In genomic region chr2:205883026-205883425, GRCh38 we compare ENCODE assay signal across 23 cellular contexts.
"Had no signal": no experiment of that assay in that cellular context is flagged by ENCODE, and none has a peak within 500 bp of the region (broad histone marks: within the 10 kb centered on the region; RNA-seq: fewer than 3 reads in every experiment).

No MANE protein-coding gene starts in this region.

- ATAC-seq: activated T-cell treated with anti-CD3 and anti-CD28 coated beads, Interleukin-2, amount 50 U/mL, for 4 hours; PC-3 had no signal

- H3K4me3 ChIP-seq: MG63 had no signal

- DNase-seq: activated CD4-positive, alpha-beta T cell treated with anti-CD3 and anti-CD28 coated beads for 48 hours; activated CD4-positive, alpha-beta T cell treated with anti-CD3 and anti-CD28 coated beads, Interleukin-2, amount 50 U/mL, for 4 hours; activated CD4-positive, CD25-positive, alpha-beta regulatory T cell treated with anti-CD3 and anti-CD28 coated beads, Interleukin-2, amount 50 U/mL, for 72 hours; activated CD8-positive, alpha-beta memory T cell treated with anti-CD3 and anti-CD28 coated beads for 24 hours; activated gamma-delta T cell; activated naive CD4-positive, alpha-beta T cell treated with anti-CD3 and anti-CD28 coated beads for 36 hours; activated T-cell treated with anti-CD3 and anti-CD28 coated beads, Interleukin-2, amount 50 U/mL, for 4 hours; amygdala; MG63; MV-4-11; NCI-H1092 treated with DMSO at 0.1 percent for 48 hours; NCI-H1417 treated with DMSO at 0.1 percent for 48 hours; NCI-H1694; NCI-H2029; NCI-H2107; NCI-H510A treated with DMSO at 0.1 percent for 48 hours; NCI-H69; NK-92 treated with Interleukin-12 subunit alpha and Interleukin-12 subunit beta, amount 100 ng/mL, for 24 hours; PC-3; SHP77 treated with DMSO at 0.1 percent for 48 hours had no signal

- H3K36me3 ChIP-seq: MG63 had no signal

- H3K4me3 Mint-ChIP-seq: activated naive CD4-positive, alpha-beta T cell treated with anti-CD3 and anti-CD28 coated beads for 36 hours; activated naive CD8-positive, alpha-beta T cell; activated T-cell treated with anti-CD3 and anti-CD28 coated beads, Interleukin-2, amount 50 U/mL, for 4 hours; brain; T-helper 1 cell treated with Interleukin-12 subunit alpha and Interleukin-12 subunit beta and Interleukin-4 antibody, amounts not matched to agents 30 μg/mL and 1 μg/mL, for 36 hours had no signal

- H3K27me3 ChIP-seq: MG63 had no signal

- H3K9me3 Mint-ChIP-seq: activated naive CD4-positive, alpha-beta T cell treated with anti-CD3 and anti-CD28 coated beads for 36 hours; activated T-cell treated with anti-CD3 and anti-CD28 coated beads, Interleukin-2, amount 50 U/mL, for 4 hours; T-helper 1 cell treated with Interleukin-12 subunit alpha and Interleukin-12 subunit beta and Interleukin-4 antibody, amounts not matched to agents 30 μg/mL and 1 μg/mL, for 36 hours had no signal

- H3K27ac Mint-ChIP-seq: activated naive CD4-positive, alpha-beta T cell treated with anti-CD3 and anti-CD28 coated beads for 36 hours; activated naive CD8-positive, alpha-beta T cell; T-helper 1 cell treated with Interleukin-12 subunit alpha and Interleukin-12 subunit beta and Interleukin-4 antibody, amounts not matched to agents 30 μg/mL and 1 μg/mL, for 36 hours had no signal

- H3K9me3 ChIP-seq: MG63 had no signal

- H3K36me3 Mint-ChIP-seq: activated naive CD8-positive, alpha-beta T cell; brain had no signal
